In genomic region chr1:39258925-39259244, GRCh38 we compare ENCODE assay signal across 2 cellular contexts.
TF ChIP-seq lines count a peak whose summit lies in the region.

No MANE protein-coding gene starts in this region.

TF ChIP-seq in H1, 55 proteins besides CTCF, POLR2A, EP300 and RAD21:
- no peak for TF ChIP-seq RBBP5 (IDR thresholded peaks at IDR 0.05; ENCODE audit: borderline replicate concordance, low read depth, low read length)
- TF ChIP-seq SP2 (IDR thresholded peaks at IDR 0.05; ENCODE audit: low read length), result no peak
- no peak for TF ChIP-seq KDM1A (IDR thresholded peaks at IDR 0.05; ENCODE audit: borderline replicate concordance, low read length)
- TF ChIP-seq MAX (IDR thresholded peaks at IDR 0.05), result no peak
- TF ChIP-seq TCF12 (IDR thresholded peaks at IDR 0.05; ENCODE audit: low read depth, low read length), result no peak
- no peak for TF ChIP-seq POU5F1 (IDR thresholded peaks at IDR 0.05; ENCODE audit: low read depth, low read length)
- TF ChIP-seq SAP30 (IDR thresholded peaks at IDR 0.05; ENCODE audit: insufficient read depth, insufficient replicate concordance, low read length), result no peak
- no peak for TF ChIP-seq SP4 (IDR thresholded peaks at IDR 0.05; ENCODE audit: low read length)
- TF ChIP-seq TBP (IDR thresholded peaks at IDR 0.05; ENCODE audit: low read depth, low read length), result no peak
- no peak for TF ChIP-seq CEBPB (IDR thresholded peaks at IDR 0.05; ENCODE audit: low read depth, low read length)
- TF ChIP-seq CBX8 (IDR thresholded peaks at IDR 0.05; ENCODE audit: borderline replicate concordance, low read depth, low read length), result no peak
- TF ChIP-seq TEAD4 (IDR thresholded peaks at IDR 0.05; ENCODE audit: low read depth, low read length), result no peak
- TF ChIP-seq RXRA (IDR thresholded peaks at IDR 0.05; ENCODE audit: insufficient read depth, low read depth, low read length), result no peak
- no peak for TF ChIP-seq TAF7 (optimal IDR thresholded peaks at IDR 0.05; ENCODE audit: borderline replicate concordance, low read depth, low read length)

TF ChIP-seq in SK-N-SH treated with all-trans-retinoic acid at 6 μM for 48 hours, 23 proteins besides CTCF, POLR2A, EP300 and RAD21:
- TF ChIP-seq ISL1 (CRISPR knock-in tag; IDR thresholded peaks at IDR 0.05), result no peak
- no peak for TF ChIP-seq GLIS3 (CRISPR knock-in tag; IDR thresholded peaks at IDR 0.05)
- no peak for TF ChIP-seq ARNTL (CRISPR knock-in tag; IDR thresholded peaks at IDR 0.05; ENCODE audit: borderline replicate concordance, low read depth)
- no peak for TF ChIP-seq PPARA (CRISPR knock-in tag; IDR thresholded peaks at IDR 0.05; ENCODE audit: borderline replicate concordance)
- TF ChIP-seq SNAI2 (CRISPR knock-in tag; IDR thresholded peaks at IDR 0.05), result no peak
- no peak for TF ChIP-seq CSDC2 (CRISPR knock-in tag; IDR thresholded peaks at IDR 0.05)
- TF ChIP-seq CREB5 (CRISPR knock-in tag; IDR thresholded peaks at IDR 0.05; ENCODE audit: low read depth), result no peak
- no peak for TF ChIP-seq TCF4 (CRISPR knock-in tag; IDR thresholded peaks at IDR 0.05; ENCODE audit: borderline replicate concordance)
- no peak for TF ChIP-seq ZNF565 (CRISPR knock-in tag; conservative IDR thresholded peaks at IDR 0.05; ENCODE audit: low read depth)
- no peak for TF ChIP-seq PATZ1 (CRISPR knock-in tag; IDR thresholded peaks at IDR 0.05; ENCODE audit: borderline replicate concordance)
- TF ChIP-seq ESRRG (CRISPR knock-in tag; IDR thresholded peaks at IDR 0.05), result no peak
